Comparison of ENCODE assay signal across 8 cellular contexts in the genomic region with DNA sequence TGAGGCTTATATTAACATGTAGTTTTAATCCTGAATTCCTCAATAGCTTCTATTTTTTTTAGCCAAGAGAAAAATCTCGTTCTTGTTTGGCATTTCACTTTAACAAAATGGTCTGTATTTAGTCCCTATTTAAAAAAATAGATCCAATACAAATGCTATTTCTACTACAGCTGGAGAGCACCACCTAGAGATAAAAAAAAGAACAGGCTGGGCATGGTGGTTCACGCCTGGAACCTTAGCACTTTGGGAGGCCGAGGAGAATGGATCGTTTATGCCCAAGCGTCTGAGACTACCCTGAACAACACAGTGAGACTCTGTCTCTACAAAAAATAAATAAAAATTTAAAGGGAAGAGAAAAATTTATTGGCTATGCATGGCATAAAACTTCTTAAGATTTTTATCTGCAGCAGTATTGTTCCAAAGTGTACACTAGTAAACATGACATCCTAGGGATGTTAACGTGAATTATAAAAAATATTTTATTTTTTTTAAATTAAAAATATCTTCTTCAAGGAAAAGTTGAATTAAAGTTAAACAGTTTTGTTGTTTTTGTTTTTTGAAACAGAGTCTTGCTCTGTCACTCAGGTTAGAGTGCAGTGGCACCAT. TPM values are rescaled to one million over a fixed set of nuclear protein-coding genes. Genes with fewer than 3 reads are reported as not detected.
DNase-seq lines count a peak whose midpoint lies in the region; ATAC-seq, FAIRE-seq and TF ChIP-seq lines count a peak whose summit lies in the region.

No MANE protein-coding gene starts in this region.

- peak overlapping the region; percentile 75 for H3K4me3 Mint-ChIP-seq in CD4-positive, alpha-beta T cell

- no peak overlapping the region for H3K9ac ChIP-seq in SU-DHL-6 (ENCODE audit: low read length)

- no peak for DNase-seq in CD4-positive, alpha-beta T cell
- DNase-seq in HEK293T (ENCODE audit: extremely low spot score) (peak; percentile 18), foreskin melanocyte (peak; percentile 55), HPDE6-E6E7 (ENCODE audit: extremely low spot score) (no peak), thyroid gland (no peak), GM12891 (ENCODE audit: insufficient read length, low spot score) (no peak)

- no peak for FAIRE-seq in GM12891 (lab: Jason Lieb, UNC)

- H3K27ac ChIP-seq in CD4-positive, alpha-beta T cell (ENCODE audit: low read depth, low read length): no peak overlapping the region
- no peak overlapping the region for H3K27ac ChIP-seq in SU-DHL-6 (ENCODE audit: low read depth, low read length)
- H3K27ac ChIP-seq in thyroid gland: no peak overlapping the region

- H3K9me3 ChIP-seq in CD4-positive, alpha-beta T cell (ENCODE audit: control insufficient read depth, low read length): no peaks in the 10 kb centered on the region
- no peaks in the 10 kb centered on the region for H3K9me3 ChIP-seq in SU-DHL-6 (ENCODE audit: insufficient read depth, low read length)
- no peaks in the 10 kb centered on the region for H3K9me3 ChIP-seq in thyroid gland

- no peaks in the 10 kb centered on the region for H4K20me1 ChIP-seq in SU-DHL-6 (ENCODE audit: low read depth, low read length)

- peaks cover 10 to 11% of the 10 kb centered on the region in 2 donors for H3K4me1 ChIP-seq in thyroid gland

- H3K36me3 ChIP-seq in SU-DHL-6 (ENCODE audit: low read length): no peaks in the 10 kb centered on the region
- peaks cover 14 to 32% of the 10 kb centered on the region in 2 donors for H3K36me3 ChIP-seq in thyroid gland

- H3K4me1 Mint-ChIP-seq in CD4-positive, alpha-beta T cell (ENCODE audit: low read depth): peaks cover 25% of the 10 kb centered on the region

- peaks cover 4% of the 10 kb centered on the region; the same call in 1 of the 2 replicates for H3K79me2 ChIP-seq in SU-DHL-6 (ENCODE audit: insufficient read depth, low read length)

- peak; percentile 60 for TF ChIP-seq CTCF in CD4-positive, alpha-beta T cell (IDR thresholded peaks at IDR 0.05)
- TF ChIP-seq CTCF in SU-DHL-6 (IDR thresholded peaks at IDR 0.05; ENCODE audit: insufficient read depth, low read length, poor library complexity, severe bottlenecking) (peak; percentile 55), thyroid gland (IDR thresholded peaks at IDR 0.05) (peak in 2 of 6 experiments; percentile 29 to 37)

- no peaks in the 10 kb centered on the region for H3K9me2 ChIP-seq in SU-DHL-6 (replicated peaks; ENCODE audit: insufficient read depth, low read length)

- ATAC-seq in CD4-positive, alpha-beta T cell (ENCODE audit: poor library complexity): no peak
- no peak for ATAC-seq in HG03342 (IDR thresholded peaks at IDR 0.05; ENCODE audit: unreplicated experiment)

- H3K4me3 ChIP-seq in SU-DHL-6 (ENCODE audit: insufficient read depth, low read length, poor library complexity, severe bottlenecking) (no peak overlapping the region), thyroid gland (replicated peaks in 1 of 3) (no peak overlapping the region)

- H3F3A ChIP-seq in SU-DHL-6 (ENCODE audit: insufficient read depth): peaks cover 28% of the 10 kb centered on the region

- CTCF ChIA-PET in CD4-positive, alpha-beta T cell (lab: Charles Lee): interaction anchor here (0.9 to 3.3 kb wide), 10 partner anchors 14 to 224 kb away, joined by 3 to 14 read pairs (median 3); partner anchors contain the start of gene PPM1J
- CTCF ChIA-PET in HEK293T (lab: Yijun Ruan, JAX): interaction anchor here (0.7 to 1.9 kb wide), 4 partner anchors 24 to 221 kb away, joined by 3 to 7 read pairs (median 4); partner anchors contain the start of gene MOV10

- peaks cover 68% of the 10 kb centered on the region for H3K36me3 Mint-ChIP-seq in CD4-positive, alpha-beta T cell (ENCODE audit: low read depth)

- 81 to 84% methylated on average over 6 of the region's 6 CpGs for WGBS in thyroid gland, 2 donors

- H3K27me3 Mint-ChIP-seq in CD4-positive, alpha-beta T cell: no peaks in the 10 kb centered on the region

- POLR2A ChIA-PET in CD4-positive, alpha-beta T cell (lab: Charles Lee): interaction anchor here (0.6 to 0.9 kb wide), 2 partner anchors 1142 to 1731 kb away, joined by 3 read pairs; no protein-coding TSS in a partner anchor
- POLR2A ChIA-PET in HEK293T (lab: Yijun Ruan, JAX): interaction anchor here (1.4 kb wide), 1 partner anchor 219 kb away, joined by 4 read pairs; no protein-coding TSS in a partner anchor

- peak overlapping the region; percentile 78 for H3K27ac Mint-ChIP-seq in CD4-positive, alpha-beta T cell

- intact Hi-C loops in CD4-positive, alpha-beta T cell (cut with DNase I, micrococcal nuclease): loop anchor here (1.0 to 5.0 kb wide), 7 partner anchors 103 to 1742 kb away; partner anchors contain the start of genes CD53 (in 1 of the 2), PPM1J (in 1 of the 2) and SLC16A1 (in 1 of the 2)
- intact Hi-C loops in thyroid gland (cut with DNase I): loop anchor here (5.0 kb wide), 1 partner anchor 98 kb away; no protein-coding TSS in a partner anchor

- H3K9me3 Mint-ChIP-seq in CD4-positive, alpha-beta T cell: no peaks in the 10 kb centered on the region

- H3K4me2 ChIP-seq in SU-DHL-6 (ENCODE audit: low read depth, low read length, poor library complexity, severe bottlenecking): no peak overlapping the region

- H2AFZ ChIP-seq in SU-DHL-6 (ENCODE audit: low read depth, low read length, severe bottlenecking): no peak overlapping the region

- no peaks in the 10 kb centered on the region for H3K27me3 ChIP-seq in CD4-positive, alpha-beta T cell (ENCODE audit: control insufficient read depth, insufficient read depth, low read length)
- H3K27me3 ChIP-seq in SU-DHL-6 (ENCODE audit: low read length): no peaks in the 10 kb centered on the region
- H3K27me3 ChIP-seq in thyroid gland: no peaks in the 10 kb centered on the region

- TF ChIP-seq POLR2A in thyroid gland (IDR thresholded peaks at IDR 0.05) (no peak), GM12891 (IDR thresholded peaks at IDR 0.05; ENCODE audit: low read depth, low read length) (no peak)

TF ChIP-seq in HEK293T, 16 proteins besides CTCF, POLR2A, EP300 and RAD21:
- TF ChIP-seq SP1 (IDR thresholded peaks at IDR 0.05) (no peak), ZNF384 (IDR thresholded peaks at IDR 0.05) (peak; percentile 76), NFRKB (IDR thresholded peaks at IDR 0.05) (no peak), SUZ12 (IDR thresholded peaks at IDR 0.05) (no peak), ARNT (IDR thresholded peaks at IDR 0.05) (no peak), LEF1 (IDR thresholded peaks at IDR 0.05; ENCODE audit: borderline replicate concordance) (no peak), TARDBP (IDR thresholded peaks at IDR 0.05) (no peak)
TF ChIP-seq in HEK293T: peak in this region for 1.

TF ChIP-seq in GM12891, 5 proteins besides CTCF, POLR2A, EP300 and RAD21:
- TF ChIP-seq SPI1 (IDR thresholded peaks at IDR 0.05; ENCODE audit: low read depth, low read length) (no peak), POU2F2 (IDR thresholded peaks at IDR 0.05; ENCODE audit: low read depth, low read length) (no peak), POLR2AphosphoS5 (IDR thresholded peaks at IDR 0.05; ENCODE audit: low read depth, low read length) (no peak), PAX5 (IDR thresholded peaks at IDR 0.05; ENCODE audit: insufficient read depth, low read length, severe bottlenecking) (no peak), TAF1 (IDR thresholded peaks at IDR 0.05; ENCODE audit: low read depth, low read length) (no peak)

RNA-seq across cellular contexts. Expression of gene ST7L, which starts 4.4 kb away (rescaled TPM):
- 10 to 100 TPM; 25.5 to 29.8 TPM for total RNA-seq in CD4-positive, alpha-beta T cell
- total RNA-seq in thyroid gland: 10 to 100 TPM; 27.3 to 46.4 (median 44.9) TPM
- 5.5 TPM for polyA plus RNA-seq in GM12891 (2012; ENCODE audit: low read depth, missing spikeins)

RNA-seq across cellular contexts. Expression of gene CAPZA1, which starts 5.1 kb away (rescaled TPM):
- 100 to 1,000 TPM; 166 to 179 TPM for total RNA-seq in CD4-positive, alpha-beta T cell
- 100 to 1,000 TPM; 106 to 162 (median 130) TPM for total RNA-seq in thyroid gland
- polyA plus RNA-seq in GM12891 (2012; ENCODE audit: low read depth, missing spikeins): 126 TPM

RNA-seq across cellular contexts. Expression of gene MOV10, which starts 59.9 kb away (rescaled TPM):
- total RNA-seq in CD4-positive, alpha-beta T cell: 10 to 100 TPM; 80.6 to 89.3 TPM
- total RNA-seq in thyroid gland: 10 to 100 TPM; 20.2 to 27.7 (median 27.5) TPM
- 59.1 TPM for polyA plus RNA-seq in GM12891 (2012; ENCODE audit: low read depth, missing spikeins)

Comparison
In these comparisons a context has a peak if more than half of its experiments do, and no peak if none do; other contexts are left out.
1. DNase-seq: peak in HEK293T (single experiment) and foreskin melanocyte (single experiment); none in CD4-positive, alpha-beta T cell (0 of 10), HPDE6-E6E7 (single experiment), thyroid gland (0 of 2) and GM12891 (single experiment).